In the genomic region with DNA sequence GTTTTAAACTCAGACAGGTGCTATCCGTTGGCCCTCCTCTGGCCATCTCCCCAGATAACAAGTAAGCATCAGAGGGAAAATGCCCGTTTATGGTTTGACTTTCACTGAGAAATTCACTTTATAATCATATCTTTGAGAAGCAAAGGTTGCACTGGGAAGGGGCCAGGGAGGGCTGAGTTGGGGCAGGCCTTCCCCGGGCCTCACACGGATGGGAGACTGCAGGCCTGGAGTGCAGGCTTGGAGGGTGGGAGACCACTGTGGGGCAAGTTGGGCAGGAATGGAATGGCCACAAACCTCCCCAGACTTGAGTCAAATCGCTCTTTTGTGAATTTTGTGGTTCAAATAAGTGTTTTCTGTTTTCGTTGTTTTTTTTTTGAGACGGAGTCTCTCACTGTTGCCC, we compare ENCODE assay signal across 26 cellular contexts.
"Had no signal": no experiment of that assay in that cellular context is flagged by ENCODE, and none has a peak within 500 bp of the region (broad histone marks: within the 10 kb centered on the region; RNA-seq: fewer than 3 reads in every experiment).

No MANE protein-coding gene starts in this region.

- ATAC-seq: natural killer cell; right lobe of liver; stimulated activated memory B cell treated with anti-CD40 and anti-IgM and Interleukin-4, amounts not matched to agents 10 μg/mL and 1 μg/mL and 100 μg/mL, for 72 hours; stimulated activated naive CD8-positive, alpha-beta T cell treated with anti-CD3 and anti-CD28 coated beads, Interleukin-15, amount 100 ng/mL, for 72 hours had no signal

- DNase-seq: immature natural killer cell; left ventricle myocardium inferior; naive B cell; natural killer cell; nephron progenitor cell; occipital lobe; right lobe of liver; stimulated activated CD4-positive, alpha-beta T cell treated with anti-CD3 and anti-CD28 coated beads, Interleukin-1b, Interleukin-23, amount 100 ng/mL, for 48 hours; stimulated activated CD4-positive, alpha-beta T cell treated with anti-CD3 and anti-CD28 coated beads, Interleukin-2, amount 100 ng/mL, for 48 hours; stimulated activated CD4-positive, alpha-beta T cell treated with anti-CD3 and anti-CD28 coated beads, Interleukin-4, amount 100 ng/mL, for 4 hours; stimulated activated CD8-positive, alpha-beta memory T cell treated with anti-CD3 and anti-CD28 coated beads, Interleukin-4, amount 100 ng/mL, for 48 hours; stimulated activated naive CD4-positive, alpha-beta T cell treated with Interleukin-2 at 50 U/mL for 16 hours; stimulated activated naive CD8-positive, alpha-beta T cell treated with anti-CD3 and anti-CD28 coated beads, Interleukin-15, amount 100 ng/mL, for 72 hours; substantia nigra; uterus had no signal

- H3K27me3 ChIP-seq: hepatocyte, neural progenitor cell, neutrophil, right atrium auricular region, right lobe of liver, tibial nerve, uterus had no signal

- H3K79me2 ChIP-seq: hepatocyte, parathyroid adenoma had no signal

- H2AFZ ChIP-seq: hepatocyte, parathyroid adenoma had no signal

- H3K9ac ChIP-seq: neural progenitor cell, parathyroid adenoma had no signal

- H3K4me1 Mint-ChIP-seq: memory B cell; naive B cell; natural killer cell; stimulated activated memory B cell treated with anti-CD40 and anti-IgM and Interleukin-4, amounts not matched to agents 10 μg/mL and 1 μg/mL and 100 μg/mL, for 72 hours; stimulated activated naive CD8-positive, alpha-beta T cell treated with anti-CD3 and anti-CD28 coated beads, Interleukin-15, amount 100 ng/mL, for 72 hours had no signal

- H3K27me3 Mint-ChIP-seq: memory B cell; naive B cell; stimulated activated memory B cell treated with anti-CD40 and anti-IgM and Interleukin-4, amounts not matched to agents 10 μg/mL and 1 μg/mL and 100 μg/mL, for 72 hours; stimulated activated naive CD8-positive, alpha-beta T cell treated with anti-CD3 and anti-CD28 coated beads, Interleukin-15, amount 100 ng/mL, for 72 hours had no signal

- H3K9me3 Mint-ChIP-seq: immature natural killer cell; mesothelial cell of epicardium; natural killer cell; nephron progenitor cell; neural progenitor cell; stimulated activated naive CD8-positive, alpha-beta T cell treated with anti-CD3 and anti-CD28 coated beads, Interleukin-15, amount 100 ng/mL, for 72 hours; type B pancreatic cell had no signal

- H3K36me3 ChIP-seq: left ventricle myocardium inferior, neural progenitor cell, neutrophil, right atrium auricular region, right lobe of liver, tibial nerve, uterus had no signal

- H3K4me3 ChIP-seq: hepatocyte, left ventricle myocardium inferior, neural progenitor cell, right atrium auricular region, right lobe of liver, smooth muscle cell, tibial nerve, uterus had no signal

- H3K36me3 Mint-ChIP-seq: immature natural killer cell; memory B cell; mesothelial cell of epicardium; naive B cell; natural killer cell; neural progenitor cell; stimulated activated memory B cell treated with anti-CD40 and anti-IgM and Interleukin-4, amounts not matched to agents 10 μg/mL and 1 μg/mL and 100 μg/mL, for 72 hours; type B pancreatic cell had no signal

- H3K4me2 ChIP-seq: hepatocyte, neural progenitor cell had no signal

- H3K9me3 ChIP-seq: left ventricle myocardium inferior, neutrophil, right atrium auricular region, right lobe of liver, tibial nerve, uterus had no signal

- H3K27ac ChIP-seq: hepatocyte, neural progenitor cell, neutrophil, parathyroid adenoma, right atrium auricular region, right lobe of liver, tibial nerve, uterus had no signal

- H3K4me3 Mint-ChIP-seq: immature natural killer cell; memory B cell; mesothelial cell of epicardium; natural killer cell; nephron progenitor cell; neural progenitor cell; stimulated activated memory B cell treated with anti-CD40 and anti-IgM and Interleukin-4, amounts not matched to agents 10 μg/mL and 1 μg/mL and 100 μg/mL, for 72 hours; stimulated activated naive CD8-positive, alpha-beta T cell treated with anti-CD3 and anti-CD28 coated beads, Interleukin-15, amount 100 ng/mL, for 72 hours; type B pancreatic cell had no signal

- H3K4me1 ChIP-seq: parathyroid adenoma, right lobe of liver, uterus had no signal

- H3K27ac Mint-ChIP-seq: immature natural killer cell; memory B cell; naive B cell; natural killer cell; neural progenitor cell; stimulated activated memory B cell treated with anti-CD40 and anti-IgM and Interleukin-4, amounts not matched to agents 10 μg/mL and 1 μg/mL and 100 μg/mL, for 72 hours; type B pancreatic cell had no signal
